Comparison of ENCODE assay signal across 1 cellular context in the genomic region with DNA sequence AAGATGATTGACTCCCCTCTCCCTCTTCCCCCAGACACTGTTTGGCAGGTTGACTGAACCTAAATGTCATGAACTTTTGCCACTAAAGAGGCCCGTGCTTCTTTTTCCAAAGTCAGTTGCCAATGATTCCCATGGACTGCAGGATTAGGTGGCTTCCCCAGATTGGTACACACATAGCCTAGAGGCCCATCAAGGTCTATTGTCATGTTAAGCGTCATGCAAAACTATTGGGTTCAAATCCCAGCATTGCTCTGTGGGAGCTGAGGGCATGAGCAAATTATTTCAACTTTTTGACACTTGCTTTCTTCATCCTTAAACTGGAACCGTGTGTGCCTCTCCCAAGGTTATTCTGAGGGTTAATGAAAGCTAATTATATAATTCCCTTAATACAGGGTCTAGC.
TF ChIP-seq lines count a peak whose summit lies in the region.

No MANE protein-coding gene starts in this region.

TF ChIP-seq in H1, 55 proteins besides CTCF, POLR2A, EP300 and RAD21:
- TF ChIP-seq, protein P1, sequence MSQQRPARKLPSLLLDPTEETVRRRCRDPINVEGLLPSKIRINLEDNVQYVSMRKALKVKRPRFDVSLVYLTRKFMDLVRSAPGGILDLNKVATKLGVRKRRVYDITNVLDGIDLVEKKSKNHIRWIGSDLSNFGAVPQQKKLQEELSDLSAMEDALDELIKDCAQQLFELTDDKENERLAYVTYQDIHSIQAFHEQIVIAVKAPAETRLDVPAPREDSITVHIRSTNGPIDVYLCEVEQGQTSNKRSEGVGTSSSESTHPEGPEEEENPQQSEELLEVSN (IDR thresholded peaks at IDR 0.05): no peak
- peak; percentile 66 for TF ChIP-seq NANOG (IDR thresholded peaks at IDR 0.05; ENCODE audit: insufficient read depth, low read depth, low read length, poor library complexity, severe bottlenecking)
